ENCODE assay signal across 15 cellular contexts in the genomic region with DNA sequence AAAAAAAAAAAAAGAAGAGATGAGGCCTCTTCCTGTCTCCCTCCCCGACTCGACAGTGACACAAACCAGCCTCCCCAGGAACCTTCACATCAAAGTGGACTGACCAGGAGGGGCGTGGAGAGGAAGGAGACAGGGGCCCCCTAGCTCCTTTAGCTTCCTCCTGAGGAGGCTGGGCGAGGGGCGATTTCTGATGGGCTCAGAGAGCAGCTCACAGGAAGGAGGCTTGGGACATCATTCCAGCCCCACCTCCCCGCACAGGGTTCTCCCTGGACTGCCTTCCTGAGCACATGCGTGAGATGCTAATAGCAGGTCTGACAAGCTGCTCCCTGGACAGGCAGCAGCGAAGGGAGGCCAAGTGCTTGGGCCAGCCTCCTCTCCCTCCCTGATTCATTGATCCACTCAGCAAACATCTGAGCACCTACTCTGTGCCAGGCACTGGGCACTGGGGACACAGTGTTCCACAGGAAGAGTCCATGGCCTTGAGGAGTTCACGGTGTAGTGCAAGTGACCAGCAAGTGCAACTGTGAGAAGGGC. TPM values are rescaled to one million over a fixed set of nuclear protein-coding genes. Genes with fewer than 3 reads are reported as not detected.
DNase-seq lines count a peak whose midpoint lies in the region; ATAC-seq, FAIRE-seq and TF ChIP-seq lines count a peak whose summit lies in the region.
"Had no signal": no experiment of that assay in that cellular context is flagged by ENCODE, and none has a peak within 500 bp of the region (broad histone marks: within the 10 kb centered on the region; RNA-seq: fewer than 3 reads in every experiment).

No MANE protein-coding gene starts in this region.

- intact Hi-C loops in kidney (cut with DNase I): no loop called here

- H3K36me3 Mint-ChIP-seq in activated naive CD8-positive, alpha-beta T cell treated with anti-CD3 and anti-CD28 coated beads, Interleukin-2, amount 10 ng/mL, durations not matched to agents 7 days and 5 days: no peaks in the 10 kb centered on the region
- H3K36me3 Mint-ChIP-seq in activated naive CD8-positive, alpha-beta T cell treated with anti-CD3 and anti-CD28 coated beads for 36 hours: no peaks in the 10 kb centered on the region
- no peaks in the 10 kb centered on the region for H3K36me3 Mint-ChIP-seq in stimulated activated effector memory CD8-positive, alpha-beta T cell treated with anti-CD3 and anti-CD28 coated beads, Interleukin-12 subunit alpha, Interleukin-12 subunit beta, amount 100 ng/mL, for 72 hours
- H3K36me3 Mint-ChIP-seq: activated naive CD4-positive, alpha-beta T cell treated with anti-CD3 and anti-CD28 coated beads, Interleukin-2, amount 50 U/mL, for 72 hours had no signal

- H3K4me1 Mint-ChIP-seq in activated naive CD8-positive, alpha-beta T cell treated with anti-CD3 and anti-CD28 coated beads, Interleukin-2, amount 10 ng/mL, durations not matched to agents 7 days and 5 days: peaks cover 22% of the 10 kb centered on the region
- peaks cover 11% of the 10 kb centered on the region for H3K4me1 Mint-ChIP-seq in activated naive CD8-positive, alpha-beta T cell treated with anti-CD3 and anti-CD28 coated beads for 36 hours
- peaks cover 10% of the 10 kb centered on the region for H3K4me1 Mint-ChIP-seq in stimulated activated effector memory CD8-positive, alpha-beta T cell treated with anti-CD3 and anti-CD28 coated beads, Interleukin-12 subunit alpha, Interleukin-12 subunit beta, amount 100 ng/mL, for 72 hours

- TF ChIP-seq CTCF in NB4 (IDR thresholded peaks at IDR 0.05; ENCODE audit: low read depth, low read length) (no peak), kidney (IDR thresholded peaks at IDR 0.05; ENCODE audit: borderline replicate concordance, extremely low read depth, insufficient read depth) (no peak), foreskin keratinocyte (conservative IDR thresholded peaks at IDR 0.05) (no peak)

- H3K9me3 Mint-ChIP-seq in activated naive CD8-positive, alpha-beta T cell treated with anti-CD3 and anti-CD28 coated beads, Interleukin-2, amount 10 ng/mL, durations not matched to agents 7 days and 5 days: no peaks in the 10 kb centered on the region
- H3K9me3 Mint-ChIP-seq in activated naive CD8-positive, alpha-beta T cell treated with anti-CD3 and anti-CD28 coated beads for 36 hours: no peaks in the 10 kb centered on the region
- H3K9me3 Mint-ChIP-seq in stimulated activated effector memory CD8-positive, alpha-beta T cell treated with anti-CD3 and anti-CD28 coated beads, Interleukin-12 subunit alpha, Interleukin-12 subunit beta, amount 100 ng/mL, for 72 hours: no peaks in the 10 kb centered on the region
- H3K9me3 Mint-ChIP-seq: activated naive CD4-positive, alpha-beta T cell treated with anti-CD3 and anti-CD28 coated beads, Interleukin-2, amount 50 U/mL, for 72 hours had no signal

- no peaks in the 10 kb centered on the region for H3K27me3 Mint-ChIP-seq in activated naive CD8-positive, alpha-beta T cell treated with anti-CD3 and anti-CD28 coated beads, Interleukin-2, amount 10 ng/mL, durations not matched to agents 7 days and 5 days
- H3K27me3 Mint-ChIP-seq in activated naive CD8-positive, alpha-beta T cell treated with anti-CD3 and anti-CD28 coated beads for 36 hours: no peaks in the 10 kb centered on the region

- H3K27ac Mint-ChIP-seq in activated naive CD8-positive, alpha-beta T cell treated with anti-CD3 and anti-CD28 coated beads, Interleukin-2, amount 10 ng/mL, durations not matched to agents 7 days and 5 days: peak overlapping the region; percentile 81
- H3K27ac Mint-ChIP-seq in activated naive CD8-positive, alpha-beta T cell treated with anti-CD3 and anti-CD28 coated beads for 36 hours: no peak overlapping the region
- peak overlapping the region; percentile 86 for H3K27ac Mint-ChIP-seq in stimulated activated effector memory CD8-positive, alpha-beta T cell treated with anti-CD3 and anti-CD28 coated beads, Interleukin-12 subunit alpha, Interleukin-12 subunit beta, amount 100 ng/mL, for 72 hours

- peak overlapping the region; percentile 29 for H3K4me3 Mint-ChIP-seq in activated naive CD8-positive, alpha-beta T cell treated with anti-CD3 and anti-CD28 coated beads, Interleukin-2, amount 10 ng/mL, durations not matched to agents 7 days and 5 days
- no peak overlapping the region for H3K4me3 Mint-ChIP-seq in activated naive CD8-positive, alpha-beta T cell treated with anti-CD3 and anti-CD28 coated beads for 36 hours
- H3K4me3 Mint-ChIP-seq in stimulated activated effector memory CD8-positive, alpha-beta T cell treated with anti-CD3 and anti-CD28 coated beads, Interleukin-12 subunit alpha, Interleukin-12 subunit beta, amount 100 ng/mL, for 72 hours: no peak overlapping the region

- no peaks in the 10 kb centered on the region for H3K9me3 ChIP-seq in kidney (ENCODE audit: control insufficient read depth in 1 of 2, low read length in 2 of 2)
- no peaks in the 10 kb centered on the region for H3K9me3 ChIP-seq in HAP-1
- H3K9me3 ChIP-seq: ovary had no signal

- H3K27ac ChIP-seq in kidney (ENCODE audit: low read depth in 2 of 2, low read length in 2 of 2) (no peak overlapping the region), foreskin keratinocyte (no peak overlapping the region)
- H3K27ac ChIP-seq: GM23248, ovary had no signal

- H3K4me3 ChIP-seq in NB4 (ENCODE audit: low read depth, low read length) (no peak overlapping the region), kidney (ENCODE audit: low read length in 2 of 2) (no peak overlapping the region), HAP-1 (no peak overlapping the region)
- H3K4me3 ChIP-seq: GM23248, ovary had no signal

- H3K27me3 ChIP-seq in HAP-1 (ENCODE audit: low read depth) (no peaks in the 10 kb centered on the region), foreskin keratinocyte (peaks cover 23% of the 10 kb centered on the region)
- H3K27me3 ChIP-seq: ovary had no signal

- no peak for TF ChIP-seq POLR2A in NB4 (IDR thresholded peaks at IDR 0.05; ENCODE audit: extremely low read depth, insufficient read length)

- H3K9ac ChIP-seq in kidney (ENCODE audit: low read length in 2 of 2): no peak overlapping the region
- H3K9ac ChIP-seq: GM23248 had no signal

- in situ Hi-C loops in HAP-1 (cut with MboI; ENCODE audit: low sequenced_read_pairs): no loop called here

- POLR2A ChIA-PET in activated naive CD8-positive, alpha-beta T cell treated with anti-CD3 and anti-CD28 coated beads, Interleukin-2, amount 10 ng/mL, durations not matched to agents 7 days and 5 days (lab: Charles Lee): interaction anchor here (0.7 to 1.5 kb wide), 6 partner anchors 13 to 310 kb away, joined by 3 to 7 read pairs (median 4); a partner anchor contains a TSS

- H3K36me3 ChIP-seq in kidney (ENCODE audit: control insufficient read depth in 1 of 2, insufficient read depth in 2 of 2, low read length in 2 of 2) (no peaks in the 10 kb centered on the region), HAP-1 (replicated peaks) (no peaks in the 10 kb centered on the region)
- H3K36me3 ChIP-seq: ovary had no signal

- no peak for FAIRE-seq in kidney (lab: Jason Lieb, UNC)

- peak; percentile 61 for DNase-seq in activated naive CD8-positive, alpha-beta T cell treated with anti-CD3 and anti-CD28 coated beads, Interleukin-2, amount 10 ng/mL, durations not matched to agents 7 days and 5 days
- DNase-seq in activated naive CD8-positive, alpha-beta T cell treated with anti-CD3 and anti-CD28 coated beads for 36 hours: no peak
- DNase-seq in NB4 (ENCODE audit: low read depth): peak; percentile 27
- peak; percentile 60 for DNase-seq in kidney
- no peak for DNase-seq in stimulated activated effector memory CD8-positive, alpha-beta T cell treated with anti-CD3 and anti-CD28 coated beads, Interleukin-12 subunit alpha, Interleukin-12 subunit beta, amount 100 ng/mL, for 72 hours (ENCODE audit: low spot score in 2 of 2)
- no peak for DNase-seq in HPDE6-E6E7 (ENCODE audit: extremely low spot score)
- DNase-seq in HAP-1 (ENCODE audit: low spot score in 2 of 2): no peak
- no peak for DNase-seq in foreskin keratinocyte
- DNase-seq: EL, GM23248, hypothalamus, mammary epithelial cell, NCI-H2171, ovary had no signal

- H3K4me1 ChIP-seq in kidney (ENCODE audit: control insufficient read depth in 1 of 2, insufficient read depth in 1 of 2, low read depth in 1 of 2, low read length in 2 of 2) (peaks cover 0 to 2% of the 10 kb centered on the region in 2 donors), HAP-1 (no peaks in the 10 kb centered on the region), foreskin keratinocyte (no peaks in the 10 kb centered on the region)

- ATAC-seq in activated naive CD8-positive, alpha-beta T cell treated with anti-CD3 and anti-CD28 coated beads, Interleukin-2, amount 10 ng/mL, durations not matched to agents 7 days and 5 days (ENCODE audit: low read depth): peak; percentile 91
- ATAC-seq in stimulated activated effector memory CD8-positive, alpha-beta T cell treated with anti-CD3 and anti-CD28 coated beads, Interleukin-12 subunit alpha, Interleukin-12 subunit beta, amount 100 ng/mL, for 72 hours: peak; percentile 51
- no peak for ATAC-seq in foreskin keratinocyte

RNA-seq across cellular contexts. Expression of a gene that starts 14.4 kb away (rescaled TPM):
- 1 to 10 TPM; 6.3 to 6.4 TPM for total RNA-seq in activated naive CD8-positive, alpha-beta T cell treated with anti-CD3 and anti-CD28 coated beads, Interleukin-2, amount 10 ng/mL, durations not matched to agents 7 days and 5 days
- total RNA-seq in activated naive CD8-positive, alpha-beta T cell treated with anti-CD3 and anti-CD28 coated beads for 36 hours: 1 to 10 TPM; 4.5 to 4.8 TPM
- total RNA-seq in kidney (63.7 TPM), foreskin keratinocyte (12.8 and 15.8 TPM in 2 replicates)
- polyA plus RNA-seq in kidney (ENCODE audit: insufficient read depth, low read depth, low replicate concordance) (57.2 TPM), foreskin keratinocyte (10.4 and 13.8 TPM in 2 replicates)

RNA-seq across cellular contexts. Expression of a gene that starts 35.7 kb away (rescaled TPM):
- 10 to 100 TPM; 11.3 to 15.1 TPM for total RNA-seq in activated naive CD8-positive, alpha-beta T cell treated with anti-CD3 and anti-CD28 coated beads, Interleukin-2, amount 10 ng/mL, durations not matched to agents 7 days and 5 days
- total RNA-seq in activated naive CD8-positive, alpha-beta T cell treated with anti-CD3 and anti-CD28 coated beads for 36 hours: 10 to 100 TPM in 1 of 2 experiments, 1 to 10 TPM in 1; 8.7 to 10.2 TPM
- total RNA-seq in kidney (11.9 TPM), foreskin keratinocyte (4.9 and 5.1 TPM in 2 replicates)
- polyA plus RNA-seq in kidney (ENCODE audit: insufficient read depth, low read depth, low replicate concordance) (5.7 TPM), foreskin keratinocyte (4.0 and 4.2 TPM in 2 replicates)

RNA-seq across cellular contexts. Expression of a gene that starts 38.2 kb away (rescaled TPM):
- total RNA-seq in activated naive CD8-positive, alpha-beta T cell treated with anti-CD3 and anti-CD28 coated beads, Interleukin-2, amount 10 ng/mL, durations not matched to agents 7 days and 5 days: 10 to 100 TPM; 61.1 to 63.6 TPM
- 10 to 100 TPM; 72.1 to 76.2 TPM for total RNA-seq in activated naive CD8-positive, alpha-beta T cell treated with anti-CD3 and anti-CD28 coated beads for 36 hours
- total RNA-seq in kidney (58.9 TPM), foreskin keratinocyte (57.8 and 58.3 TPM in 2 replicates)
- polyA plus RNA-seq in kidney (ENCODE audit: insufficient read depth, low read depth, low replicate concordance) (68.9 TPM), foreskin keratinocyte (49.8 and 55.8 TPM in 2 replicates)

RNA-seq across cellular contexts. Expression of a gene that starts 41.8 kb away (rescaled TPM):
- 10 to 100 TPM; 14.3 to 15.7 TPM for total RNA-seq in activated naive CD8-positive, alpha-beta T cell treated with anti-CD3 and anti-CD28 coated beads, Interleukin-2, amount 10 ng/mL, durations not matched to agents 7 days and 5 days
- total RNA-seq in activated naive CD8-positive, alpha-beta T cell treated with anti-CD3 and anti-CD28 coated beads for 36 hours: 1 to 10 TPM; 1.3 to 1.4 TPM
- total RNA-seq in kidney (2.2 TPM), foreskin keratinocyte (not detected in 2 replicates)
- polyA plus RNA-seq in kidney (ENCODE audit: insufficient read depth, low read depth, low replicate concordance) (0.15 TPM), foreskin keratinocyte (0.02 TPM in 1 of 2 replicates, not detected in the other)
- total RNA-seq: GM23248, mammary epithelial cell had no signal
- polyA plus RNA-seq: mammary epithelial cell had no signal

RNA-seq across cellular contexts. Expression of a gene that starts 53.4 kb away (rescaled TPM):
- 10 to 100 TPM; 37.1 to 40.3 TPM for total RNA-seq in activated naive CD8-positive, alpha-beta T cell treated with anti-CD3 and anti-CD28 coated beads, Interleukin-2, amount 10 ng/mL, durations not matched to agents 7 days and 5 days
- 10 to 100 TPM; 46.3 to 49.6 TPM for total RNA-seq in activated naive CD8-positive, alpha-beta T cell treated with anti-CD3 and anti-CD28 coated beads for 36 hours
- total RNA-seq in kidney (78.0 TPM), foreskin keratinocyte (40.1 and 42.0 TPM in 2 replicates)
- polyA plus RNA-seq in kidney (ENCODE audit: insufficient read depth, low read depth, low replicate concordance) (200 TPM), foreskin keratinocyte (38.6 and 44.5 TPM in 2 replicates)

Comparison
In these comparisons a context has a peak if more than half of its experiments do, and no peak if none do; other contexts are left out.
1. DNase-seq: peak in activated naive CD8-positive, alpha-beta T cell treated with anti-CD3 and anti-CD28 coated beads, Interleukin-2, amount 10 ng/mL, durations not matched to agents 7 days and 5 days (single experiment), NB4 (single experiment) and kidney (single experiment); none in activated naive CD8-positive, alpha-beta T cell treated with anti-CD3 and anti-CD28 coated beads for 36 hours (single experiment), stimulated activated effector memory CD8-positive, alpha-beta T cell treated with anti-CD3 and anti-CD28 coated beads, Interleukin-12 subunit alpha, Interleukin-12 subunit beta, amount 100 ng/mL, for 72 hours (0 of 2), HPDE6-E6E7 (single experiment), HAP-1 (0 of 2) and foreskin keratinocyte (0 of 2).